In the genomic region with DNA sequence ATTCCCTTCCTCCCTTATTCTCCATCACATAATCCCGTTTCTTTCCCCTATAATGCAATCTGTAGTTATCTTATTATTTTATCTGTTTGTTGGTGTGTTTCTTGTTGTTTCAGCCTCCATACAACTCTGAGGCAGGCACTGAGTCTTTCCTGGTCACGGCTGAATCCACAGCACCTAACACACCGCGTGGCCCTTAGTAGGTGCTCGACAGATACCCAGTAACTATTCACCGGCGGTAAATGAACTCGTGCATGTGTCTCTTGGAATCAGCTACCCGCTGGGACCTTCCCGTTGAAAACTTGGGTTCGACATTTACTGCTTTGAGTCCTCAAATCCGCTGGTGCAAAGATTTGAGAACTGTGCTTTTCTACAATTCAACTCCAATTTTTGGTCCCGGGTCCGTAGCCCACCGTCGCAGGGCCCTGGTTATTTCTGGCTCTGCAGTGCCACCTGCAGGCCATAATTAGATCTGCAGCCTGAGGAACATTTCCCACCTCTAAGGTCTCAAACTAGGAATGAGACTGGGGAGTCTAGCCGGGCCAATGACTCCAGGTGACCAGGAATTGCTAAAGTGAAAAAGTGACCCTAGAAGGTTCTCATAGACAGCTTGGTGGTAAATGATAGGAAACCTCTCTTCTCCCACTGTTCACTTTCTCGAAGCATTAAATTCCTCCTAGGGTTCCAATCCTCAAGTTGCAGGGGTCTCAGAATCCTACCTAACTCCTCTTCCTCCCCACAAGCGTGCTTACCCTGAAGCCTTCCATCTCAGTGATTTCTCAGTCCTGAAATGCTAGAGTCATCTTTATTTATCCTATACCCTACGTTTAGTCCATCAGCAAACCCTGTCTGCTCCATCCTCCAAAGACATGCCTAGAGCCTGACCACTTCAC, we compare ENCODE assay signal across 8 cellular contexts. TPM values are rescaled to one million over a fixed set of nuclear protein-coding genes. Genes with fewer than 3 reads are reported as not detected.
DNase-seq lines count a peak whose midpoint lies in the region; ATAC-seq and TF ChIP-seq lines count a peak whose summit lies in the region.

No MANE protein-coding gene starts in this region.

- peaks cover 17% of the 10 kb centered on the region for H3K4me1 Mint-ChIP-seq in MCF 10A (ENCODE audit: insufficient read depth, unreplicated experiment)

- H3K4me1 ChIP-seq in HAP-1 (peaks cover 8% of the 10 kb centered on the region), Peyer's patch (peaks cover 0 to 4% (median 0%) of the 10 kb centered on the region in 4 donors)

- in situ Hi-C loops in HAP-1 (cut with MboI; ENCODE audit: low sequenced_read_pairs): loop anchor here (5.0 kb wide), 1 partner anchor 302 kb away; no protein-coding TSS in a partner anchor

- CTCF ChIA-PET in MCF 10A (lab: Yijun Ruan, JAX): interaction anchor here (0.5 to 3.4 kb wide), 44 partner anchors 8 to 1055 kb away, joined by 3 to 33 read pairs (median 4); no protein-coding TSS in a partner anchor

- ATAC-seq in stimulated activated naive CD8-positive, alpha-beta T cell treated with anti-CD3 and anti-CD28 coated beads, Interleukin-15, Interleukin-2, amounts not matched to agents 100 U/mL and 50 U/mL, for 24 hours: no peak
- no peak for ATAC-seq in GM18520 (IDR thresholded peaks at IDR 0.05; ENCODE audit: unreplicated experiment)
- ATAC-seq in GM21528 (IDR thresholded peaks at IDR 0.05; ENCODE audit: low FRiP score, unreplicated experiment): no peak

- intact Hi-C loops in MCF 10A (cut with micrococcal nuclease): loop anchor here (1.0 to 5.0 kb wide), 4 partner anchors 105 to 552 kb away; no protein-coding TSS in a partner anchor

- peaks cover 3% of the 10 kb centered on the region for H3K9me3 Mint-ChIP-seq in MCF 10A (ENCODE audit: unreplicated experiment)

- H3K27me3 Mint-ChIP-seq in MCF 10A (ENCODE audit: insufficient read depth, unreplicated experiment): no peaks in the 10 kb centered on the region

- H3K4me3 ChIP-seq in HAP-1 (no peak overlapping the region), Peyer's patch (peak overlapping the region in 2 of 4 donors; percentile 3 to 31)

- POLR2A ChIA-PET in MCF 10A (lab: Yijun Ruan, JAX): no interaction called here

- peak; percentile 65 to 86 (median 82) for TF ChIP-seq CTCF in Peyer's patch (IDR thresholded peaks at IDR 0.05)
- TF ChIP-seq CTCF in MCF 10A (IDR thresholded peaks at IDR 0.05; ENCODE audit: unreplicated experiment): peak; percentile 81

- H3K27ac Mint-ChIP-seq in MCF 10A (ENCODE audit: low read depth, unreplicated experiment): no peak overlapping the region

- BruUV-seq in MCF 10A (replicated peaks; lab: Mats Ljungman, UMichigan): no TSS peak

- no peak overlapping the region for H3K27ac ChIP-seq in Peyer's patch

- H3K27me3 ChIP-seq in HAP-1 (ENCODE audit: low read depth) (no peaks in the 10 kb centered on the region), Peyer's patch (no peaks in the 10 kb centered on the region)

- no peaks in the 10 kb centered on the region for H3K9me3 ChIP-seq in HAP-1
- no peaks in the 10 kb centered on the region for H3K9me3 ChIP-seq in Peyer's patch

- H3K36me3 ChIP-seq in HAP-1 (replicated peaks): no peaks in the 10 kb centered on the region
- no peaks in the 10 kb centered on the region for H3K36me3 ChIP-seq in Peyer's patch

- H3K36me3 Mint-ChIP-seq in MCF 10A (ENCODE audit: insufficient read depth, unreplicated experiment): peaks cover 9% of the 10 kb centered on the region

- H3K4me3 Mint-ChIP-seq in MCF 10A (ENCODE audit: unreplicated experiment): peak overlapping the region; percentile 42

- TF ChIP-seq POLR2A in Peyer's patch (IDR thresholded peaks at IDR 0.05): no peak

- DNase-seq in COLO668 (lab: John Stamatoyannopoulos, UW; ENCODE audit: unreplicated experiment): peak; percentile 18
- DNase-seq in HAP-1 (ENCODE audit: low spot score in 2 of 2): peak; percentile 40 to 61
- peak in 1 of 3 donors; percentile 60 for DNase-seq in Peyer's patch
- peak; percentile 51 for DNase-seq in MCF 10A (ENCODE audit: unreplicated experiment)
- DNase-seq in left kidney (ENCODE audit: low read depth, low spot score): peak; percentile 75
- peak; percentile 13 for DNase-seq in stimulated activated naive CD8-positive, alpha-beta T cell treated with anti-CD3 and anti-CD28 coated beads, Interleukin-15, Interleukin-2, amounts not matched to agents 100 U/mL and 50 U/mL, for 24 hours

RNA-seq across cellular contexts. Expression of a gene that starts 40.0 kb away (rescaled TPM):
- total RNA-seq in Peyer's patch (not detected), MCF 10A (2022) (not detected in 2 replicates)

RNA-seq across cellular contexts. Expression of a gene that starts 41.0 kb away (rescaled TPM):
- total RNA-seq in Peyer's patch: 10 to 100 TPM; 12.9 to 33.1 (median 23.7) TPM
- 22.5 and 31.2 TPM in 2 replicates for total RNA-seq in MCF 10A (2022)
